ENCODE assay signal across 21 cellular contexts in genomic region chr5:33049298-33049697, GRCh38.
DNase-seq lines count a peak whose midpoint lies in the region; ATAC-seq and TF ChIP-seq lines count a peak whose summit lies in the region.
"Had no signal": no experiment of that assay in that cellular context is flagged by ENCODE, and none has a peak within 500 bp of the region (broad histone marks: within the 10 kb centered on the region; RNA-seq: fewer than 3 reads in every experiment).

No MANE protein-coding gene starts in this region.

- DNase-seq in MCF 10A (ENCODE audit: unreplicated experiment) = peak; percentile 83
- no peak for DNase-seq in breast epithelium (ENCODE audit: low spot score in 2 of 2)
- DNase-seq in CD1c-positive myeloid dendritic cell (ENCODE audit: extremely low spot score) = no peak
- no peak for DNase-seq in activated naive CD4-positive, alpha-beta T cell treated with anti-CD3 and anti-CD28 coated beads, Interleukin-2, amount 50 U/mL, for 72 hours (ENCODE audit: low spot score in 2 of 2)
- no peak for DNase-seq in mucosa of gallbladder (ENCODE audit: low spot score)
- DNase-seq in activated CD8-positive, alpha-beta memory T cell treated with anti-CD3 and anti-CD28 coated beads, Interleukin-2, amount 10 ng/mL, durations not matched to agents 7 days and 5 days = no peak
- DNase-seq: activated CD4-positive, alpha-beta T cell treated with anti-CD3 and anti-CD28 coated beads for 48 hours; CD4-positive, CD25-positive, alpha-beta regulatory T cell; DMS79 treated with DMSO at 0.1 percent for 48 hours; effector memory CD8-positive, alpha-beta T cell; glutamatergic neuron; NCI-H187; NCI-H524; nucleus accumbens; stimulated activated CD4-positive, alpha-beta T cell treated with anti-CD3 and anti-CD28 coated beads, Interleukin-4, amount 100 ng/mL, for 4 hours had no signal

- H3K36me3 Mint-ChIP-seq in MCF 10A (ENCODE audit: insufficient read depth, unreplicated experiment) = no peaks in the 10 kb centered on the region
- no peaks in the 10 kb centered on the region for H3K36me3 Mint-ChIP-seq in activated naive CD4-positive, alpha-beta T cell treated with anti-CD3 and anti-CD28 coated beads, Interleukin-2, amount 50 U/mL, for 72 hours
- no peaks in the 10 kb centered on the region for H3K36me3 Mint-ChIP-seq in activated CD8-positive, alpha-beta memory T cell treated with anti-CD3 and anti-CD28 coated beads, Interleukin-2, amount 10 ng/mL, durations not matched to agents 7 days and 5 days
- H3K36me3 Mint-ChIP-seq: activated naive CD4-positive, alpha-beta T cell treated with anti-CD3 and anti-CD28 coated beads, Interleukin-2, amount 50 U/mL, for 24 hours; CD4-positive, CD25-positive, alpha-beta regulatory T cell had no signal

- TF ChIP-seq CTCF in MCF 10A (IDR thresholded peaks at IDR 0.05; ENCODE audit: unreplicated experiment) (no peak), breast epithelium (IDR thresholded peaks at IDR 0.05) (no peak), gastroesophageal sphincter (IDR thresholded peaks at IDR 0.05) (no peak)

- H3K4me3 ChIP-seq in breast epithelium (no peak overlapping the region), gastroesophageal sphincter (no peak overlapping the region)
- H3K4me3 ChIP-seq: cardiac muscle cell, HAP-1 had no signal

- H3K36me3 ChIP-seq in breast epithelium = no peaks in the 10 kb centered on the region
- no peaks in the 10 kb centered on the region for H3K36me3 ChIP-seq in gastroesophageal sphincter
- H3K36me3 ChIP-seq: cardiac muscle cell, HAP-1 had no signal

- H3K4me1 ChIP-seq in breast epithelium (no peaks in the 10 kb centered on the region), gastroesophageal sphincter (no peaks in the 10 kb centered on the region)
- H3K4me1 ChIP-seq: HAP-1 had no signal

- CTCF ChIA-PET in MCF 10A (lab: Yijun Ruan, JAX) = interaction anchor here (0.7 to 1.5 kb wide), 3 partner anchors 133 to 342 kb away, joined by 3 to 4 read pairs (median 3); no protein-coding TSS in a partner anchor
- CTCF ChIA-PET in activated CD8-positive, alpha-beta memory T cell treated with anti-CD3 and anti-CD28 coated beads, Interleukin-2, amount 10 ng/mL, durations not matched to agents 7 days and 5 days (lab: Charles Lee) = no interaction called here

- H3K9me3 Mint-ChIP-seq in MCF 10A (ENCODE audit: unreplicated experiment) = peaks cover 20% of the 10 kb centered on the region
- peaks cover 18 to 20% of the 10 kb centered on the region in 2 donors for H3K9me3 Mint-ChIP-seq in activated naive CD4-positive, alpha-beta T cell treated with anti-CD3 and anti-CD28 coated beads, Interleukin-2, amount 50 U/mL, for 72 hours
- H3K9me3 Mint-ChIP-seq in activated CD8-positive, alpha-beta memory T cell treated with anti-CD3 and anti-CD28 coated beads, Interleukin-2, amount 10 ng/mL, durations not matched to agents 7 days and 5 days (ENCODE audit: low read depth) = no peaks in the 10 kb centered on the region

- no peaks in the 10 kb centered on the region for H3K27me3 Mint-ChIP-seq in MCF 10A (ENCODE audit: insufficient read depth, unreplicated experiment)
- H3K27me3 Mint-ChIP-seq in activated CD8-positive, alpha-beta memory T cell treated with anti-CD3 and anti-CD28 coated beads, Interleukin-2, amount 10 ng/mL, durations not matched to agents 7 days and 5 days = no peaks in the 10 kb centered on the region
- H3K27me3 Mint-ChIP-seq: activated naive CD4-positive, alpha-beta T cell treated with anti-CD3 and anti-CD28 coated beads, Interleukin-2, amount 50 U/mL, for 24 hours; CD4-positive, CD25-positive, alpha-beta regulatory T cell; effector memory CD8-positive, alpha-beta T cell had no signal

- no peak for TF ChIP-seq POLR2A in breast epithelium (IDR thresholded peaks at IDR 0.05)
- TF ChIP-seq POLR2A in gastroesophageal sphincter (IDR thresholded peaks at IDR 0.05) = no peak

- BruUV-seq in MCF 10A (replicated peaks; lab: Mats Ljungman, UMichigan) = no TSS peak

- POLR2A ChIA-PET in MCF 10A (lab: Yijun Ruan, JAX) = interaction anchor here (1.0 to 2.6 kb wide), 3 partner anchors 16 to 41 kb away, joined by 3 to 8 read pairs (median 4); no protein-coding TSS in a partner anchor

- TF ChIP-seq EP300 in gastroesophageal sphincter (IDR thresholded peaks at IDR 0.05) = no peak

- peaks cover 22% of the 10 kb centered on the region for H3K4me1 Mint-ChIP-seq in MCF 10A (ENCODE audit: insufficient read depth, unreplicated experiment)
- H3K4me1 Mint-ChIP-seq in activated CD8-positive, alpha-beta memory T cell treated with anti-CD3 and anti-CD28 coated beads, Interleukin-2, amount 10 ng/mL, durations not matched to agents 7 days and 5 days = no peaks in the 10 kb centered on the region
- H3K4me1 Mint-ChIP-seq: activated naive CD4-positive, alpha-beta T cell treated with anti-CD3 and anti-CD28 coated beads, Interleukin-2, amount 50 U/mL, for 24 hours; CD4-positive, CD25-positive, alpha-beta regulatory T cell had no signal

- intact Hi-C loops in MCF 10A (cut with micrococcal nuclease) = loop anchor here (10.0 kb wide), 1 partner anchor 96 kb away; no protein-coding TSS in a partner anchor
- intact Hi-C loops in breast epithelium (cut with DNase I; ENCODE audit: low total_unique reads) = no loop called here

- ATAC-seq in SK-N-SH treated with all-trans-retinoic acid at 6 μM for 48 hours (peak; percentile 89), gastroesophageal sphincter (peak; percentile 7)
- ATAC-seq in activated naive CD4-positive, alpha-beta T cell treated with anti-CD3 and anti-CD28 coated beads, Interleukin-2, amount 50 U/mL, for 72 hours = no peak
- ATAC-seq in activated CD8-positive, alpha-beta memory T cell treated with anti-CD3 and anti-CD28 coated beads, Interleukin-2, amount 10 ng/mL, durations not matched to agents 7 days and 5 days = no peak
- ATAC-seq: effector memory CD8-positive, alpha-beta T cell had no signal

- H3K27ac ChIP-seq in breast epithelium (no peak overlapping the region), gastroesophageal sphincter (no peak overlapping the region)
- H3K27ac ChIP-seq: 22Rv1, cardiac muscle cell had no signal

- peak overlapping the region; percentile 65 for H3K4me3 Mint-ChIP-seq in MCF 10A (ENCODE audit: unreplicated experiment)
- no peak overlapping the region for H3K4me3 Mint-ChIP-seq in activated CD8-positive, alpha-beta memory T cell treated with anti-CD3 and anti-CD28 coated beads, Interleukin-2, amount 10 ng/mL, durations not matched to agents 7 days and 5 days
- H3K4me3 Mint-ChIP-seq: activated naive CD4-positive, alpha-beta T cell treated with anti-CD3 and anti-CD28 coated beads, Interleukin-2, amount 50 U/mL, for 24 hours; CD4-positive, CD25-positive, alpha-beta regulatory T cell; effector memory CD8-positive, alpha-beta T cell had no signal

- WGBS in gastroesophageal sphincter (ENCODE audit: low coverage in 1 of 2), 2 donors = 89 to 100% methylated on average over 2 to 3 of the region's 6 CpGs

- H3K27me3 ChIP-seq in breast epithelium (no peaks in the 10 kb centered on the region), gastroesophageal sphincter (no peaks in the 10 kb centered on the region)
- H3K27me3 ChIP-seq: cardiac muscle cell had no signal

- H3K27ac Mint-ChIP-seq in MCF 10A (ENCODE audit: low read depth, unreplicated experiment) = peak overlapping the region; percentile 85
- no peak overlapping the region for H3K27ac Mint-ChIP-seq in activated naive CD4-positive, alpha-beta T cell treated with anti-CD3 and anti-CD28 coated beads, Interleukin-2, amount 50 U/mL, for 72 hours
- H3K27ac Mint-ChIP-seq in activated CD8-positive, alpha-beta memory T cell treated with anti-CD3 and anti-CD28 coated beads, Interleukin-2, amount 10 ng/mL, durations not matched to agents 7 days and 5 days = no peak overlapping the region
- H3K27ac Mint-ChIP-seq: activated naive CD4-positive, alpha-beta T cell treated with anti-CD3 and anti-CD28 coated beads, Interleukin-2, amount 50 U/mL, for 24 hours; CD4-positive, CD25-positive, alpha-beta regulatory T cell; effector memory CD8-positive, alpha-beta T cell had no signal

- H3K9me3 ChIP-seq in breast epithelium = peaks cover 0 to 15% of the 10 kb centered on the region in 2 donors
- H3K9me3 ChIP-seq in gastroesophageal sphincter = peaks cover 0 to 6% (median 0%) of the 10 kb centered on the region in 3 donors
- H3K9me3 ChIP-seq: HAP-1 had no signal

TF ChIP-seq in SK-N-SH treated with all-trans-retinoic acid at 6 μM for 48 hours, 23 proteins besides CTCF, POLR2A, EP300 and RAD21:
- TF ChIP-seq ZNF8 (CRISPR knock-in tag; IDR thresholded peaks at IDR 0.05) = no peak
- TF ChIP-seq ISL1 (CRISPR knock-in tag; IDR thresholded peaks at IDR 0.05) = no peak
- TF ChIP-seq POU6F1 (CRISPR knock-in tag; IDR thresholded peaks at IDR 0.05; ENCODE audit: borderline replicate concordance, low read depth) = no peak
TF ChIP-seq in SK-N-SH treated with all-trans-retinoic acid at 6 μM for 48 hours: peak in this region for 0.

Comparison
In these comparisons a context has a peak if more than half of its experiments do, and no peak if none do; other contexts are left out.
1. ATAC-seq: peak in SK-N-SH treated with all-trans-retinoic acid at 6 μM for 48 hours (single experiment) and gastroesophageal sphincter (single experiment); none in activated naive CD4-positive, alpha-beta T cell treated with anti-CD3 and anti-CD28 coated beads, Interleukin-2, amount 50 U/mL, for 72 hours (0 of 2) and activated CD8-positive, alpha-beta memory T cell treated with anti-CD3 and anti-CD28 coated beads, Interleukin-2, amount 10 ng/mL, durations not matched to agents 7 days and 5 days (single experiment).